ENCODE assay signal across 18 cellular contexts in the genomic region with DNA sequence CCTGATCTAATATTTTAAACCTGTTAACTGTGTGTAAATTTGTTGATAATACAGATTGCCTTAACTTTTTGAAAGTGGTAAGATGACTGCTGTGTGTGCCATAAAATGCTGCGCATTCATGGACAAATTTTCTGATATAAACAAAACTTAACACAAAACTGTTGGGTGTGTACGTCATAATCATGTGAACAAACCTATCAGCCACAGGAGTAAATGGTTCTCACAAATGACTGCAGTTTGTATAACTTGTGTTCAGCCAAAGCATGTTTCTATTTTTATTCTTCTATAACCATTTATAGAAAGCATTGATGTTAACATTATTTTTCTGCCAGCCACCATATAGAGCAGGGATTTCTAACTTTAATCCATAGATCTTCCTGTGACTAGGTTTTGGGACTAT.
"Had no signal": no experiment of that assay in that cellular context is flagged by ENCODE, and none has a peak within 500 bp of the region (broad histone marks: within the 10 kb centered on the region; RNA-seq: fewer than 3 reads in every experiment).

No MANE protein-coding gene starts in this region.

- H3K27me3 Mint-ChIP-seq: central memory CD8-positive, alpha-beta T cell; stimulated activated naive B cell treated with anti-CD40 and anti-IgM and Interleukin-4, amounts not matched to agents 10 μg/mL and 1 μg/mL and 100 μg/mL, for 72 hours had no signal

- H3K27me3 ChIP-seq: body of pancreas, testis, upper lobe of right lung had no signal

- H3K27ac ChIP-seq: body of pancreas, heart left ventricle, testis, upper lobe of right lung, VCaP had no signal

- H3K9me3 ChIP-seq: body of pancreas, heart left ventricle, testis, upper lobe of right lung had no signal

- H3K4me1 ChIP-seq: body of pancreas, heart left ventricle, testis, upper lobe of right lung had no signal

- H3K4me3 ChIP-seq: body of pancreas, heart left ventricle, smooth muscle cell, testis, upper lobe of right lung had no signal

- H3K36me3 ChIP-seq: heart left ventricle, upper lobe of right lung had no signal

- ATAC-seq: body of pancreas; heart left ventricle; left colon; right cardiac atrium; stimulated activated naive B cell treated with anti-CD40 and anti-IgM and Interleukin-4, amounts not matched to agents 10 μg/mL and 1 μg/mL and 100 μg/mL, for 72 hours; upper lobe of right lung had no signal

- H3K4me1 Mint-ChIP-seq: nephron; stimulated activated naive B cell treated with anti-CD40 and anti-IgM and Interleukin-4, amounts not matched to agents 10 μg/mL and 1 μg/mL and 100 μg/mL, for 72 hours had no signal

- H3K27ac Mint-ChIP-seq: nephron; progenitor cell of endocrine pancreas; stimulated activated naive B cell treated with anti-CD40 and anti-IgM and Interleukin-4, amounts not matched to agents 10 μg/mL and 1 μg/mL and 100 μg/mL, for 72 hours had no signal

- H3K9me3 Mint-ChIP-seq: central memory CD8-positive, alpha-beta T cell; nephron; stimulated activated naive B cell treated with anti-CD40 and anti-IgM and Interleukin-4, amounts not matched to agents 10 μg/mL and 1 μg/mL and 100 μg/mL, for 72 hours had no signal

- H3K36me3 Mint-ChIP-seq: stimulated activated naive B cell treated with anti-CD40 and anti-IgM and Interleukin-4, amounts not matched to agents 10 μg/mL and 1 μg/mL and 100 μg/mL, for 72 hours had no signal

- H3K4me3 Mint-ChIP-seq: nephron; stimulated activated naive B cell treated with anti-CD40 and anti-IgM and Interleukin-4, amounts not matched to agents 10 μg/mL and 1 μg/mL and 100 μg/mL, for 72 hours had no signal

- DNase-seq: activated CD4-positive, alpha-beta T cell treated with anti-CD3 and anti-CD28 coated beads for 48 hours; activated effector memory CD4-positive, alpha-beta T cell treated with Interleukin-2 at 50 U/mL for 16 hours; amniotic stem cell; body of pancreas; cortex of kidney; effector CD8-positive, alpha-beta T cell; heart left ventricle; left colon; occipital lobe; right cardiac atrium; stimulated activated naive B cell treated with anti-CD40 and anti-IgM and Interleukin-4, amounts not matched to agents 10 μg/mL and 1 μg/mL and 100 μg/mL, for 72 hours; testis; upper lobe of right lung had no signal
